Comparison of ENCODE assay signal across 33 cellular contexts in genomic region chr9:15885464-15885863, GRCh38.
DNase-seq lines count a peak whose midpoint lies in the region; ATAC-seq and TF ChIP-seq lines count a peak whose summit lies in the region.
"Had no signal": no experiment of that assay in that cellular context is flagged by ENCODE, and none has a peak within 500 bp of the region (broad histone marks: within the 10 kb centered on the region; RNA-seq: fewer than 3 reads in every experiment).

No MANE protein-coding gene starts in this region.

- H3K4me3 ChIP-seq in A673 (ENCODE audit: low read depth, low read length, poor library complexity, severe bottlenecking) (peak overlapping the region; percentile 70), SK-N-MC (peak overlapping the region; percentile 97), neural cell (ENCODE audit: low read length) (no peak overlapping the region)
- H3K4me3 ChIP-seq: A549; BLaER1; BLaER1 treated with 17β-estradiol and CSF1 and Interleukin-3, amounts not matched to agents 10 nM and 100 nM had no signal

- H3K27ac ChIP-seq in A673 (ENCODE audit: low read depth, low read length, poor library complexity, severe bottlenecking) (peak overlapping the region; percentile 97), SK-N-MC (peak overlapping the region; percentile 99), neural cell (ENCODE audit: low read length) (peak overlapping the region; percentile 55)
- H3K27ac ChIP-seq: 22Rv1; A549; BLaER1; BLaER1 treated with 17β-estradiol and CSF1 and Interleukin-3, amounts not matched to agents 10 nM and 100 nM; C4-2B had no signal

- H3K79me2 ChIP-seq in neural cell (replicated peaks; ENCODE audit: insufficient read depth, low read length) = no peaks in the 10 kb centered on the region

- peak overlapping the region; percentile 96 for H3K9ac ChIP-seq in SK-N-MC (ENCODE audit: insufficient read length)
- no peak overlapping the region for H3K9ac ChIP-seq in neural cell (ENCODE audit: low read length)
- H3K9ac ChIP-seq: BLaER1; BLaER1 treated with 17β-estradiol and CSF1 and Interleukin-3, amounts not matched to agents 10 nM and 100 nM had no signal

- POLR2A ChIA-PET in A673 (lab: Charles Lee; ENCODE audit: low non-redundant PET) = no interaction called here

- no peaks in the 10 kb centered on the region for H3F3A ChIP-seq in neural cell (ENCODE audit: insufficient read depth, low read length, poor library complexity, severe bottlenecking)

- H3K27me3 ChIP-seq in A673 (replicated peaks; ENCODE audit: insufficient read depth, low read depth, low read length, poor library complexity) (no peaks in the 10 kb centered on the region), neural cell (ENCODE audit: insufficient read depth, low read depth, low read length) (no peaks in the 10 kb centered on the region)
- H3K27me3 ChIP-seq: BE2C; BLaER1; BLaER1 treated with 17β-estradiol and CSF1 and Interleukin-3, amounts not matched to agents 10 nM and 100 nM had no signal

- H3K4me1 ChIP-seq in A673 (ENCODE audit: insufficient read depth, low read length, poor library complexity, severe bottlenecking) = peaks cover 6% of the 10 kb centered on the region
- H3K4me1 ChIP-seq: A549; BLaER1; BLaER1 treated with 17β-estradiol and CSF1 and Interleukin-3, amounts not matched to agents 10 nM and 100 nM; Caco-2 had no signal

- TF ChIP-seq CTCF in A673 (conservative IDR thresholded peaks at IDR 0.05; ENCODE audit: low read depth, low read length) (no peak), neural cell (IDR thresholded peaks at IDR 0.05; ENCODE audit: poor library complexity, severe bottlenecking) (no peak)

- no peak overlapping the region for H2AFZ ChIP-seq in neural cell (ENCODE audit: low read depth, low read length)

- peaks cover 5% of the 10 kb centered on the region for H3K9me3 ChIP-seq in A673 (ENCODE audit: low read depth, low read length, poor library complexity, severe bottlenecking)
- peaks cover 40% of the 10 kb centered on the region for H3K9me3 ChIP-seq in SK-N-MC (ENCODE audit: low read depth, low read length)
- no peaks in the 10 kb centered on the region for H3K9me3 ChIP-seq in neural cell (ENCODE audit: low read length)
- H3K9me3 ChIP-seq: A549; BE2C; BLaER1; BLaER1 treated with 17β-estradiol and CSF1 and Interleukin-3, amounts not matched to agents 10 nM and 100 nM; Caco-2 had no signal

- intact Hi-C loops in A673 (cut with micrococcal nuclease; ENCODE audit: unreplicated experiment) = loop anchor here (10.0 kb wide), 1 partner anchor 729 kb away; no protein-coding TSS in a partner anchor

- TF ChIP-seq EP300 in neural cell (conservative IDR thresholded peaks at IDR 0.05; ENCODE audit: poor library complexity, severe bottlenecking) = peak; percentile 85

- no peak overlapping the region for H3K4me2 ChIP-seq in neural cell (ENCODE audit: low read length)
- H3K4me2 ChIP-seq: A549; BLaER1; BLaER1 treated with 17β-estradiol and CSF1 and Interleukin-3, amounts not matched to agents 10 nM and 100 nM had no signal

- no peaks in the 10 kb centered on the region for H4K20me1 ChIP-seq in neural cell (ENCODE audit: insufficient read depth)
- H4K20me1 ChIP-seq: BLaER1; BLaER1 treated with 17β-estradiol and CSF1 and Interleukin-3, amounts not matched to agents 10 nM and 100 nM had no signal

- DNase-seq in A673 (ENCODE audit: low spot score) (peak; percentile 28), SK-N-DZ (ENCODE audit: low spot score) (peak; percentile 71), SK-N-MC (ENCODE audit: low read depth, low spot score) (no peak), dermis blood vessel endothelial cell (no peak), HK-2 (ENCODE audit: unreplicated experiment) (no peak), erythroblast (lab: John Stamatoyannopoulos, UW) (no peak)
- DNase-seq: 8988T; ACHN; AML-193; BE2C; C1 segment of cervical spinal cord; Caco-2; Calu3; CD4-positive, alpha-beta memory T cell; CD4-positive, alpha-beta T cell; CD4-positive, CD25-positive, alpha-beta regulatory T cell; CD8-positive, alpha-beta memory T cell; CD8-positive, alpha-beta T cell; COR-L47; DMS 273 treated with DMSO at 0.1 percent for 48 hours; DMS153; DMS53; DMS79; DMS79 treated with DMSO at 0.1 percent for 48 hours; DND-41; EL had no signal

- no peak for ATAC-seq in GM18907 (IDR thresholded peaks at IDR 0.05; ENCODE audit: unreplicated experiment)
- ATAC-seq: A549; CD8-positive, alpha-beta T cell had no signal

- BruUV-seq in A673 (replicated peaks; lab: Mats Ljungman, UMichigan) = no TSS peak

- no peak for TF ChIP-seq POLR2A in erythroblast (IDR thresholded peaks at IDR 0.05; ENCODE audit: low read length)

- no peak for TF ChIP-seq RAD21 in neural cell (conservative IDR thresholded peaks at IDR 0.05)

- peaks cover 60% of the 10 kb centered on the region for H3K36me3 ChIP-seq in A673 (ENCODE audit: insufficient read depth, low read length, poor library complexity, severe bottlenecking)
- H3K36me3 ChIP-seq in SK-N-MC (ENCODE audit: insufficient read depth, low read length) = peaks cover 68% of the 10 kb centered on the region
- H3K36me3 ChIP-seq in neural cell (ENCODE audit: insufficient read depth, low read length) = no peaks in the 10 kb centered on the region
- H3K36me3 ChIP-seq: BE2C; BLaER1; BLaER1 treated with 17β-estradiol and CSF1 and Interleukin-3, amounts not matched to agents 10 nM and 100 nM had no signal

- CTCF ChIA-PET in A673 (lab: Charles Lee) = no interaction called here

- no peaks in the 10 kb centered on the region for H3K9me2 ChIP-seq in neural cell (ENCODE audit: insufficient read depth, low read length)

TF ChIP-seq in neural cell, 6 proteins besides CTCF, POLR2A, EP300 and RAD21:
- no peak for TF ChIP-seq TAF1 (IDR thresholded peaks at IDR 0.05; ENCODE audit: low read depth)
- no peak for TF ChIP-seq MXI1 (conservative IDR thresholded peaks at IDR 0.05; ENCODE audit: poor library complexity, severe bottlenecking)
- TF ChIP-seq, protein P1, sequence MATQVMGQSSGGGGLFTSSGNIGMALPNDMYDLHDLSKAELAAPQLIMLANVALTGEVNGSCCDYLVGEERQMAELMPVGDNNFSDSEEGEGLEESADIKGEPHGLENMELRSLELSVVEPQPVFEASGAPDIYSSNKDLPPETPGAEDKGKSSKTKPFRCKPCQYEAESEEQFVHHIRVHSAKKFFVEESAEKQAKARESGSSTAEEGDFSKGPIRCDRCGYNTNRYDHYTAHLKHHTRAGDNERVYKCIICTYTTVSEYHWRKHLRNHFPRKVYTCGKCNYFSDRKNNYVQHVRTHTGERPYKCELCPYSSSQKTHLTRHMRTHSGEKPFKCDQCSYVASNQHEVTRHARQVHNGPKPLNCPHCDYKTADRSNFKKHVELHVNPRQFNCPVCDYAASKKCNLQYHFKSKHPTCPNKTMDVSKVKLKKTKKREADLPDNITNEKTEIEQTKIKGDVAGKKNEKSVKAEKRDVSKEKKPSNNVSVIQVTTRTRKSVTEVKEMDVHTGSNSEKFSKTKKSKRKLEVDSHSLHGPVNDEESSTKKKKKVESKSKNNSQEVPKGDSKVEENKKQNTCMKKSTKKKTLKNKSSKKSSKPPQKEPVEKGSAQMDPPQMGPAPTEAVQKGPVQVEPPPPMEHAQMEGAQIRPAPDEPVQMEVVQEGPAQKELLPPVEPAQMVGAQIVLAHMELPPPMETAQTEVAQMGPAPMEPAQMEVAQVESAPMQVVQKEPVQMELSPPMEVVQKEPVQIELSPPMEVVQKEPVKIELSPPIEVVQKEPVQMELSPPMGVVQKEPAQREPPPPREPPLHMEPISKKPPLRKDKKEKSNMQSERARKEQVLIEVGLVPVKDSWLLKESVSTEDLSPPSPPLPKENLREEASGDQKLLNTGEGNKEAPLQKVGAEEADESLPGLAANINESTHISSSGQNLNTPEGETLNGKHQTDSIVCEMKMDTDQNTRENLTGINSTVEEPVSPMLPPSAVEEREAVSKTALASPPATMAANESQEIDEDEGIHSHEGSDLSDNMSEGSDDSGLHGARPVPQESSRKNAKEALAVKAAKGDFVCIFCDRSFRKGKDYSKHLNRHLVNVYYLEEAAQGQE (IDR thresholded peaks at IDR 0.05; ENCODE audit: borderline replicate concordance) = no peak
- no peak for TF ChIP-seq SMC3 (conservative IDR thresholded peaks at IDR 0.05; ENCODE audit: poor library complexity)
- no peak for TF ChIP-seq EZH2 (IDR thresholded peaks at IDR 0.05; ENCODE audit: borderline replicate concordance, insufficient read depth, low read length, poor library complexity, severe bottlenecking)
- TF ChIP-seq POLR2AphosphoS5 (IDR thresholded peaks at IDR 0.05) = peak; percentile 32

Comparison
In these comparisons a context has a peak if more than half of its experiments do, and no peak if none do; other contexts are left out.
1. DNase-seq: peak in A673 (single experiment) and SK-N-DZ (single experiment); none in SK-N-MC (single experiment), dermis blood vessel endothelial cell (single experiment), HK-2 (single experiment) and erythroblast (0 of 2).
2. Peak in every context shown above with its lines, with median percentiles within 50 percentile points of each other: H3K27ac ChIP-seq.